In genomic region chr7:193538-194256, GRCh38 we compare ENCODE assay signal across 10 cellular contexts. TPM values are rescaled to one million over a fixed set of nuclear protein-coding genes. Genes with fewer than 3 reads are reported as not detected.
DNase-seq lines count a peak whose midpoint lies in the region; ATAC-seq and TF ChIP-seq lines count a peak whose summit lies in the region.
"Had no signal": no experiment of that assay in that cellular context is flagged by ENCODE, and none has a peak within 500 bp of the region (broad histone marks: within the 10 kb centered on the region; RNA-seq: fewer than 3 reads in every experiment).

No MANE protein-coding gene starts in this region.

- intact Hi-C loops in heart left ventricle (cut with DNase I) (loop anchor here in 6 of 10 donors (5.0 kb wide), 2 partner anchors 41 to 46 kb away; no protein-coding TSS in a partner anchor), Right ventricle myocardium inferior (cut with DNase I) (loop anchor here (5.0 kb wide), 1 partner anchor 39 kb away; no protein-coding TSS in a partner anchor), upper lobe of right lung (cut with DNase I) (no loop called here)

- no peak for TF ChIP-seq POLR2A in heart left ventricle (IDR thresholded peaks at IDR 0.05)

- H3K4me3 ChIP-seq in heart left ventricle, result peak overlapping the region; percentile 59 to 96 (median 74)
- H3K4me3 ChIP-seq in coronary artery, result peak overlapping the region; percentile 93
- peak overlapping the region; percentile 38 for H3K4me3 ChIP-seq in mononuclear cell (ENCODE audit: low read length)
- peak overlapping the region; percentile 73 for H3K4me3 ChIP-seq in upper lobe of right lung

- DNase-seq in heart left ventricle (no peak), Right ventricle myocardium inferior (ENCODE audit: missing footprints) (no peak), coronary artery (ENCODE audit: low spot score) (no peak), upper lobe of right lung (no peak), NCI-H510A (lab: John Stamatoyannopoulos, UW) (no peak)
- no peak for DNase-seq in activated CD4-positive, alpha-beta T cell treated with anti-CD3 and anti-CD28 coated beads for 48 hours

- peaks cover 0 to 39% (median 35%) of the 10 kb centered on the region in 9 donors for H3K36me3 ChIP-seq in heart left ventricle
- H3K36me3 ChIP-seq in upper lobe of right lung, result peaks cover 34% of the 10 kb centered on the region

- TF ChIP-seq CTCF in heart left ventricle (IDR thresholded peaks at IDR 0.05) (no peak), coronary artery (IDR thresholded peaks at IDR 0.05) (no peak), upper lobe of right lung (IDR thresholded peaks at IDR 0.05) (no peak)

- H3K9me3 ChIP-seq in heart left ventricle (no peaks in the 10 kb centered on the region), mononuclear cell (ENCODE audit: low read depth, low read length) (no peaks in the 10 kb centered on the region), upper lobe of right lung (no peaks in the 10 kb centered on the region)

- H3K4me1 ChIP-seq in heart left ventricle (peaks cover 0 to 53% (median 29%) of the 10 kb centered on the region in 12 donors), mononuclear cell (ENCODE audit: insufficient read depth, low read length) (peaks cover 19% of the 10 kb centered on the region), upper lobe of right lung (peaks cover 31% of the 10 kb centered on the region)

- peak overlapping the region in 8 of 12 donors; percentile 3 to 94 (median 48) for H3K27ac ChIP-seq in heart left ventricle
- H3K27ac ChIP-seq in coronary artery, result peak overlapping the region in 1 of 2 donors; percentile 94
- H3K27ac ChIP-seq in upper lobe of right lung, result peak overlapping the region; percentile 30
- H3K27ac ChIP-seq: KMS-11 had no signal

- ATAC-seq in heart left ventricle (no peak), Right ventricle myocardium inferior (no peak), upper lobe of right lung (no peak), GM18511 (IDR thresholded peaks at IDR 0.05; ENCODE audit: unreplicated experiment) (no peak)
- ATAC-seq: activated T-helper 17 cell treated with anti-CD3 and anti-CD28 coated beads, Interleukin-2, amount 50 U/mL, for 72 hours had no signal

- 2 to 5% (median 3%) methylated on average over 12 to 51 of the region's 51 CpGs for WGBS in heart left ventricle, 4 donors

- H3K27me3 ChIP-seq in heart left ventricle (peaks cover 0 to 7% (median 0%) of the 10 kb centered on the region in 9 donors), mononuclear cell (ENCODE audit: insufficient read depth, low read length) (peaks cover 3% of the 10 kb centered on the region), upper lobe of right lung (no peaks in the 10 kb centered on the region)

RNA-seq across cellular contexts. Expression of gene FAM20C, which starts 1.3 kb away (rescaled TPM):
- total RNA-seq in heart left ventricle (10 to 100 TPM; 16.7 to 52.0 (median 21.0) TPM), Right ventricle myocardium inferior (26.1 TPM), mononuclear cell (15.3 TPM), upper lobe of right lung (58.8 TPM)
- 10 to 100 TPM; 11.1 to 21.0 TPM for polyA plus RNA-seq in heart left ventricle

Comparison
In these comparisons a context has a peak if more than half of its experiments do, and no peak if none do; other contexts are left out.
1. H3K4me3 ChIP-seq: peak in every context shown above with its lines; median percentile 93 in coronary artery; 74 in heart left ventricle; 73 in upper lobe of right lung; 38 in mononuclear cell.